11 cellular contexts compared by ENCODE assay signal in genomic region chr10:21926949-21927348, GRCh38.
A peak's percentile ranks its signal among the peaks of the same experiment; 100 is the strongest.
DNase-seq lines count a peak whose midpoint lies in the region; ATAC-seq and TF ChIP-seq lines count a peak whose summit lies in the region.
"Had no signal": no experiment of that assay in that cellular context is flagged by ENCODE, and none has a peak within 500 bp of the region (broad histone marks: within the 10 kb centered on the region; RNA-seq: fewer than 3 reads in every experiment).

No MANE protein-coding gene starts in this region.

- in situ Hi-C loops in Caki2 (cut with HindIII; ENCODE audit: low pct_unique_long_range_greater_than_20kb, low sequenced_read_pairs) = no loop called here

- DNase-seq in Caki2 (ENCODE audit: low read depth) = peak; percentile 70
- DNase-seq in LHCN-M2 (ENCODE audit: low read depth) = peak; percentile 94
- peak; percentile 22 for DNase-seq in cerebellar cortex (ENCODE audit: low spot score)
- DNase-seq in myocyte (ENCODE audit: low read depth) = peak; percentile 80
- DNase-seq in coronary artery (ENCODE audit: low spot score) = no peak
- no peak for DNase-seq in NCI-H526 (lab: John Stamatoyannopoulos, UW)
- no peak for DNase-seq in left ventricle myocardium superior
- DNase-seq: activated CD4-positive, alpha-beta memory T cell treated with anti-CD3 and anti-CD28 coated beads, Interleukin-2, amount 10 ng/mL, durations not matched to agents 7 days and 5 days; colonic mucosa; GOT3 had no signal

- no peak overlapping the region for H3K27ac ChIP-seq in coronary artery
- H3K27ac ChIP-seq: colonic mucosa had no signal

- ATAC-seq in GM19455 (IDR thresholded peaks at IDR 0.05; ENCODE audit: unreplicated experiment) (no peak), left ventricle myocardium superior (no peak)

- no peak overlapping the region for H3K4me3 ChIP-seq in coronary artery
- H3K4me3 ChIP-seq: colonic mucosa had no signal

- no peak for TF ChIP-seq CTCF in coronary artery (IDR thresholded peaks at IDR 0.05)

- intact Hi-C loops in left ventricle myocardium superior (cut with micrococcal nuclease) = no loop called here

Comparison
In these comparisons a context has a peak if more than half of its experiments do, and no peak if none do; other contexts are left out.
1. DNase-seq: peak in Caki2 (single experiment), LHCN-M2 (single experiment), cerebellar cortex (single experiment) and myocyte (single experiment); none in coronary artery (single experiment), NCI-H526 (0 of 2) and left ventricle myocardium superior (single experiment).